ENCODE assay signal across 21 cellular contexts in genomic region chr14:54767450-54767849, GRCh38.
"Had no signal": no experiment of that assay in that cellular context is flagged by ENCODE, and none has a peak within 500 bp of the region (broad histone marks: within the 10 kb centered on the region; RNA-seq: fewer than 3 reads in every experiment).

No MANE protein-coding gene starts in this region.

- H3K27ac ChIP-seq: lower lobe of right lung, parathyroid adenoma, WERI-Rb-1 had no signal

- H3K9me3 Mint-ChIP-seq: activated naive CD4-positive, alpha-beta T cell treated with anti-CD3 and anti-CD28 coated beads, Interleukin-2, amount 50 U/mL, for 72 hours; activated T-helper 1 cell treated with anti-CD3 and anti-CD28 coated beads, Interleukin-12 subunit alpha, Interleukin-12 subunit beta, Interleukin-2, Interleukin-4 antibody, amounts not matched to agents 30 ng/mL and 10 ng/mL and 1 ng/mL, durations not matched to agents 14 hours and 24 hours and 36 hours; nephron progenitor cell; T-cell had no signal

- H3K4me3 ChIP-seq: coronary artery, esophagus muscularis mucosa, lower lobe of right lung, mucosa of descending colon, tibial nerve had no signal

- H3K27ac Mint-ChIP-seq: activated T-helper 1 cell treated with anti-CD3 and anti-CD28 coated beads, Interleukin-12 subunit alpha, Interleukin-12 subunit beta, Interleukin-2, Interleukin-4 antibody, amounts not matched to agents 30 ng/mL and 10 ng/mL and 1 ng/mL, durations not matched to agents 14 hours and 24 hours and 36 hours; T-cell had no signal

- H3K36me3 Mint-ChIP-seq: T-cell had no signal

- DNase-seq: activated CD4-positive, CD25-positive, alpha-beta regulatory T cell treated with anti-CD3 and anti-CD28 coated beads, Interleukin-2, amount 50 U/mL, for 72 hours; activated gamma-delta T cell treated with Interleukin-2 at 50 U/mL for 16 hours; cerebellar nuclear complex; islet precursor cell; left colon; lower lobe of right lung; mesendoderm; mucosa of descending colon; nephron progenitor cell; nucleus accumbens; stimulated activated CD4-positive, alpha-beta T cell treated with anti-CD3 and anti-CD28 coated beads, Interleukin-4, amount 100 ng/mL, for 1 hour; stimulated activated naive CD4-positive, alpha-beta T cell; T-cell; WERI-Rb-1 had no signal

- H3K4me1 ChIP-seq: lower lobe of right lung, parathyroid adenoma had no signal

- H3K27me3 ChIP-seq: esophagus muscularis mucosa, tibial nerve had no signal

- ATAC-seq: activated naive CD4-positive, alpha-beta T cell treated with anti-CD3 and anti-CD28 coated beads, Interleukin-2, amount 50 U/mL, for 72 hours; left colon; lower lobe of right lung; mucosa of descending colon; sciatic nerve; T-cell had no signal

- H3K4me3 Mint-ChIP-seq: activated T-helper 1 cell treated with anti-CD3 and anti-CD28 coated beads, Interleukin-12 subunit alpha, Interleukin-12 subunit beta, Interleukin-2, Interleukin-4 antibody, amounts not matched to agents 30 ng/mL and 10 ng/mL and 1 ng/mL, durations not matched to agents 14 hours and 24 hours and 36 hours; nephron progenitor cell; T-cell had no signal

- H3K9me3 ChIP-seq: esophagus muscularis mucosa, lower lobe of right lung, mucosa of descending colon, tibial nerve had no signal
